10 cellular contexts compared by ENCODE assay signal in genomic region chrX:18899796-18900380, GRCh38.
A peak's percentile ranks its signal among the peaks of the same experiment; 100 is the strongest.
DNase-seq lines count a peak whose midpoint lies in the region; ATAC-seq and TF ChIP-seq lines count a peak whose summit lies in the region.
"Had no signal": no experiment of that assay in that cellular context is flagged by ENCODE, and none has a peak within 500 bp of the region (broad histone marks: within the 10 kb centered on the region; RNA-seq: fewer than 3 reads in every experiment).

No MANE protein-coding gene starts in this region.

- CTCF ChIA-PET in BJ (lab: Yijun Ruan, JAX) = interaction anchor here (0.6 kb wide), 1 partner anchor 22 kb away, joined by 3 read pairs; no protein-coding TSS in a partner anchor

- H3K9me3 ChIP-seq in adrenal gland (replicated peaks in 1 of 3) = no peaks in the 10 kb centered on the region

- no peaks in the 10 kb centered on the region for H3K4me1 ChIP-seq in adrenal gland (replicated peaks in 1 of 2)

- ATAC-seq in GM18861 (IDR thresholded peaks at IDR 0.05; ENCODE audit: unreplicated experiment) (no peak), GM21423 (IDR thresholded peaks at IDR 0.05; ENCODE audit: unreplicated experiment) (no peak)
- ATAC-seq: activated CD8-positive, alpha-beta memory T cell treated with anti-CD3 and anti-CD28 coated beads, Interleukin-2, amount 10 ng/mL, durations not matched to agents 7 days and 5 days; natural killer cell treated with Interleukin-12 subunit alpha and Interleukin-12 subunit beta and Interleukin-15 and Interleukin-18, amount 100 ng/mL, for 72 hours had no signal

- H3K27ac ChIP-seq in adrenal gland = no peak overlapping the region

- DNase-seq in BJ (ENCODE audit: low read depth) (no peak), H7 (peak; percentile 82), adrenal gland (peak in 3 of 7 donors; percentile 33 to 69 (median 49)), lung microvascular endothelial cell (ENCODE audit: low read depth in 2 of 2) (peak; percentile 21 to 48), NCI-H526 treated with DMSO at 0.1 percent for 48 hours (lab: John Stamatoyannopoulos, UW) (no peak), inferior parietal cortex (ENCODE audit: extremely low spot score) (no peak)
- DNase-seq: activated CD8-positive, alpha-beta memory T cell treated with anti-CD3 and anti-CD28 coated beads, Interleukin-2, amount 10 ng/mL, durations not matched to agents 7 days and 5 days had no signal

- H3K36me3 ChIP-seq in BJ (ENCODE audit: control insufficient read depth, insufficient read depth, low read length) (peaks cover 1% of the 10 kb centered on the region; the same call in 1 of the 2 replicates), H7 (replicated peaks; ENCODE audit: control insufficient read depth, insufficient read depth, low read length) (peaks cover 6% of the 10 kb centered on the region), adrenal gland (replicated peaks in 1 of 2) (no peaks in the 10 kb centered on the region)

- H3K27me3 ChIP-seq in BJ (ENCODE audit: control insufficient read depth, insufficient read depth, low read length) (no peaks in the 10 kb centered on the region), H7 (ENCODE audit: control insufficient read depth, insufficient read depth, low read length) (no peaks in the 10 kb centered on the region), adrenal gland (no peaks in the 10 kb centered on the region)

- intact Hi-C loops in adrenal gland (cut with DNase I) = loop anchor here (10.0 kb wide), 3 partner anchors 225 to 505 kb away; partner anchors contain the start of genes CDKL5 (in 1 of the 2) and RS1 (in 1 of the 2)

- no peak for TF ChIP-seq POLR2A in adrenal gland (IDR thresholded peaks at IDR 0.05)

- 56 to 71% (median 64%) methylated on average over 13 of the region's 13 CpGs for WGBS in adrenal gland, 4 donors

- POLR2A ChIA-PET in BJ (lab: Charles Lee) = no interaction called here

- TF ChIP-seq CTCF in BJ (IDR thresholded peaks at IDR 0.05; ENCODE audit: insufficient read depth, low read depth, low read length) (0 out of 2 replicates have a peak, but pooled peaks have one; percentile 6), adrenal gland (IDR thresholded peaks at IDR 0.05) (peak in 5 of 6 experiments; percentile 18 to 44 (median 40))

- H3K4me3 ChIP-seq in BJ (ENCODE audit: low read depth, low read length) (no peak overlapping the region), H7 (ENCODE audit: insufficient read depth, low read depth, low read length) (no peak overlapping the region), adrenal gland (no peak overlapping the region)

Comparison
In these comparisons a context has a peak if more than half of its experiments do, and no peak if none do; other contexts are left out.
1. DNase-seq: peak in H7 (single experiment) and lung microvascular endothelial cell (2 of 2); none in BJ (single experiment), NCI-H526 treated with DMSO at 0.1 percent for 48 hours (single experiment) and inferior parietal cortex (single experiment).